ENCODE assay signal across 1 cellular context in genomic region chr7:22550514-22551010, GRCh38.
TF ChIP-seq lines count a peak whose summit lies in the region.

No MANE protein-coding gene starts in this region.

TF ChIP-seq in GM12878, 131 proteins besides CTCF, POLR2A, EP300 and RAD21 (continued from another document):
- TF ChIP-seq BCLAF1 (IDR thresholded peaks at IDR 0.05) (no peak), ZNF592 (IDR thresholded peaks at IDR 0.05) (no peak), CEBPZ (IDR thresholded peaks at IDR 0.05; ENCODE audit: low read depth, low read length) (no peak), SPI1 (IDR thresholded peaks at IDR 0.05; ENCODE audit: borderline replicate concordance, insufficient read depth, low read depth, low read length) (no peak)
